In genomic region chr9:35729101-35729500, GRCh38 we compare ENCODE assay signal across 11 cellular contexts. TPM values are rescaled to one million over a fixed set of nuclear protein-coding genes. Genes with fewer than 3 reads are reported as not detected.
DNase-seq lines count a peak whose midpoint lies in the region; ATAC-seq and TF ChIP-seq lines count a peak whose summit lies in the region.
"Had no signal": no experiment of that assay in that cellular context is flagged by ENCODE, and none has a peak within 500 bp of the region (broad histone marks: within the 10 kb centered on the region; RNA-seq: fewer than 3 reads in every experiment).

No MANE protein-coding gene starts in this region.

- peak overlapping the region; percentile 89 to 93 for H3K4me3 ChIP-seq in duodenal mucosa (ENCODE audit: low read depth in 1 of 2, low read length in 2 of 2)
- H3K4me3 ChIP-seq in mucosa of stomach (ENCODE audit: low read length), result no peak overlapping the region
- H3K4me3 ChIP-seq in aorta (ENCODE audit: low read length in 2 of 2), result peak overlapping the region; percentile 28 to 48

- no peaks in the 10 kb centered on the region for H3K9me3 Mint-ChIP-seq in natural killer cell treated with Interleukin-12 subunit alpha and Interleukin-12 subunit beta and Interleukin-15 and Interleukin-18, amount 100 ng/mL, for 72 hours
- H3K9me3 Mint-ChIP-seq in natural killer cell, result no peaks in the 10 kb centered on the region

- H3K27me3 ChIP-seq in duodenal mucosa (ENCODE audit: control insufficient read depth in 1 of 2, insufficient read depth in 2 of 2, low read length in 2 of 2) (no peaks in the 10 kb centered on the region), mucosa of stomach (ENCODE audit: control insufficient read depth, insufficient read depth, low read length) (no peaks in the 10 kb centered on the region), aorta (ENCODE audit: control insufficient read depth in 1 of 2, insufficient read depth in 2 of 2, low read length in 1 of 2) (no peaks in the 10 kb centered on the region)

- peak; percentile 39 for DNase-seq in natural killer cell treated with Interleukin-12 subunit alpha and Interleukin-12 subunit beta and Interleukin-15 and Interleukin-18, amount 100 ng/mL, for 72 hours (ENCODE audit: low spot score)
- DNase-seq in natural killer cell (no peak), aorta (peak in 1 of 2 donors; percentile 41), NCI-H1105 treated with DMSO at 0.1 percent for 48 hours (lab: John Stamatoyannopoulos, UW) (no peak), HT-29 (ENCODE audit: low spot score) (no peak)
- DNase-seq: cortex of kidney had no signal

- no peak for ATAC-seq in natural killer cell treated with Interleukin-12 subunit alpha and Interleukin-12 subunit beta and Interleukin-15 and Interleukin-18, amount 100 ng/mL, for 72 hours
- ATAC-seq in natural killer cell, result no peak
- no peak for ATAC-seq in aorta (ENCODE audit: low FRiP score)
- no peak for ATAC-seq in HG02763 (IDR thresholded peaks at IDR 0.05; ENCODE audit: unreplicated experiment)

- H3K27me3 Mint-ChIP-seq in natural killer cell treated with Interleukin-12 subunit alpha and Interleukin-12 subunit beta and Interleukin-15 and Interleukin-18, amount 100 ng/mL, for 72 hours, result no peaks in the 10 kb centered on the region
- no peaks in the 10 kb centered on the region for H3K27me3 Mint-ChIP-seq in natural killer cell (ENCODE audit: low read depth in 2 of 2)

- H3K4me3 Mint-ChIP-seq in natural killer cell treated with Interleukin-12 subunit alpha and Interleukin-12 subunit beta and Interleukin-15 and Interleukin-18, amount 100 ng/mL, for 72 hours, result no peak overlapping the region
- no peak overlapping the region for H3K4me3 Mint-ChIP-seq in natural killer cell

- peaks cover 19 to 20% of the 10 kb centered on the region in 2 donors for H3K4me1 Mint-ChIP-seq in natural killer cell treated with Interleukin-12 subunit alpha and Interleukin-12 subunit beta and Interleukin-15 and Interleukin-18, amount 100 ng/mL, for 72 hours (ENCODE audit: low read depth in 2 of 2)
- H3K4me1 Mint-ChIP-seq in natural killer cell, result peaks cover 26 to 27% of the 10 kb centered on the region in 2 donors

- H3K36me3 Mint-ChIP-seq in natural killer cell treated with Interleukin-12 subunit alpha and Interleukin-12 subunit beta and Interleukin-15 and Interleukin-18, amount 100 ng/mL, for 72 hours, result peaks cover 16% of the 10 kb centered on the region
- peaks cover 8% of the 10 kb centered on the region for H3K36me3 Mint-ChIP-seq in natural killer cell

- H3K36me3 ChIP-seq in duodenal mucosa (ENCODE audit: control insufficient read depth in 1 of 2, insufficient read depth in 2 of 2, low read length in 2 of 2) (peaks cover 14 to 19% of the 10 kb centered on the region in 2 donors), mucosa of stomach (ENCODE audit: control insufficient read depth, insufficient read depth, low read length) (peaks cover 14% of the 10 kb centered on the region), aorta (ENCODE audit: control insufficient read depth in 1 of 2, insufficient read depth in 2 of 2, low read length in 1 of 2) (peaks cover 5 to 10% of the 10 kb centered on the region in 2 donors)

- TF ChIP-seq CTCF in natural killer cell (IDR thresholded peaks at IDR 0.05), result no peak

- intact Hi-C loops in natural killer cell (cut with micrococcal nuclease), result no loop called here
- intact Hi-C loops in aorta (cut with DNase I), result loop anchor here (2.0 kb wide), 2 partner anchors 38 to 42 kb away; no protein-coding TSS in a partner anchor

- H3K9ac ChIP-seq in duodenal mucosa (ENCODE audit: low read depth in 1 of 2, low read length in 2 of 2), result peak overlapping the region; percentile 29 to 89
- H3K9ac ChIP-seq in mucosa of stomach (ENCODE audit: low read length), result peak overlapping the region; percentile 8

- H3K27ac ChIP-seq in duodenal mucosa (ENCODE audit: low read depth, low read length), result peak overlapping the region; percentile 38
- H3K27ac ChIP-seq in aorta (ENCODE audit: low read depth in 1 of 2, low read length in 2 of 2), result peak overlapping the region; percentile 78 to 99
- H3K27ac ChIP-seq: C4-2B had no signal

- peaks cover 63 to 68% of the 10 kb centered on the region in 2 donors for H3K4me1 ChIP-seq in duodenal mucosa (ENCODE audit: control insufficient read depth in 1 of 2, insufficient read depth in 2 of 2, low read length in 2 of 2)
- peaks cover 57% of the 10 kb centered on the region for H3K4me1 ChIP-seq in mucosa of stomach (ENCODE audit: control insufficient read depth, insufficient read depth, low read length)
- peaks cover 0 to 2% of the 10 kb centered on the region in 2 donors for H3K4me1 ChIP-seq in aorta (ENCODE audit: control insufficient read depth in 1 of 2, insufficient read depth in 2 of 2, low read length in 2 of 2)

- 0 to 4% methylated on average over 3 of the region's 3 CpGs for WGBS in aorta, 2 donors

- H3K27ac Mint-ChIP-seq in natural killer cell treated with Interleukin-12 subunit alpha and Interleukin-12 subunit beta and Interleukin-15 and Interleukin-18, amount 100 ng/mL, for 72 hours, result no peak overlapping the region
- no peak overlapping the region for H3K27ac Mint-ChIP-seq in natural killer cell

- H3K9me3 ChIP-seq in duodenal mucosa (ENCODE audit: control insufficient read depth in 1 of 2, low read length in 2 of 2) (no peaks in the 10 kb centered on the region), mucosa of stomach (ENCODE audit: control insufficient read depth, low read length) (no peaks in the 10 kb centered on the region), aorta (ENCODE audit: control insufficient read depth, low read length) (no peaks in the 10 kb centered on the region)

RNA-seq across cellular contexts. Expression of gene TLN1, which starts 2.9 kb away (rescaled TPM):
- total RNA-seq in natural killer cell treated with Interleukin-12 subunit alpha and Interleukin-12 subunit beta and Interleukin-15 and Interleukin-18, amount 100 ng/mL, for 72 hours, result 100 to 1,000 TPM; 490 to 539 TPM
- total RNA-seq in natural killer cell (100 to 1,000 TPM; 509 to 552 (median 528) TPM), aorta (1,000 to 10,000 TPM in 1 of 2 donors, 100 to 1,000 TPM in 1; 735 to 1,271 TPM)
- 100 to 1,000 TPM; 160 to 382 TPM for polyA plus RNA-seq in aorta
- 99.5 and 100.0 TPM in 2 replicates for total RNA-seq in HT-29 (2014; rRNA removed; shearing (Covaris generic))

RNA-seq across cellular contexts. Expression of gene CREB3, which starts 3.4 kb away (rescaled TPM):
- 10 to 100 TPM; 29.4 to 35.7 TPM for total RNA-seq in natural killer cell treated with Interleukin-12 subunit alpha and Interleukin-12 subunit beta and Interleukin-15 and Interleukin-18, amount 100 ng/mL, for 72 hours
- total RNA-seq in natural killer cell (10 to 100 TPM; 15.7 to 19.7 (median 18.8) TPM), aorta (10 to 100 TPM; 39.5 to 51.3 TPM)
- polyA plus RNA-seq in aorta, result 10 to 100 TPM; 46.2 to 62.0 TPM
- 42.4 and 44.5 TPM in 2 replicates for total RNA-seq in HT-29 (2014; rRNA removed; shearing (Covaris generic))

RNA-seq across cellular contexts. Expression of gene GBA2, which starts 19.9 kb away (rescaled TPM):
- 10 to 100 TPM; 68.4 to 81.4 TPM for total RNA-seq in natural killer cell treated with Interleukin-12 subunit alpha and Interleukin-12 subunit beta and Interleukin-15 and Interleukin-18, amount 100 ng/mL, for 72 hours
- total RNA-seq in natural killer cell, result 100 to 1,000 TPM in 2 of 3 donors, 10 to 100 TPM in 1; 76.4 to 118 (median 101) TPM
- 10 to 100 TPM; 83.8 to 83.9 TPM for total RNA-seq in aorta
- polyA plus RNA-seq in aorta, result 100 to 1,000 TPM in 1 of 2 donors, 10 to 100 TPM in 1; 18.5 to 122 TPM
- 74.6 and 84.9 TPM in 2 replicates for total RNA-seq in HT-29 (2014; rRNA removed; shearing (Covaris generic))

RNA-seq across cellular contexts. Expression of gene RGP1, which starts 20.0 kb away (rescaled TPM):
- total RNA-seq in natural killer cell treated with Interleukin-12 subunit alpha and Interleukin-12 subunit beta and Interleukin-15 and Interleukin-18, amount 100 ng/mL, for 72 hours, result 10 to 100 TPM; 17.9 to 19.6 TPM
- total RNA-seq in natural killer cell (10 to 100 TPM; 22.3 to 26.4 (median 23.3) TPM), aorta (10 to 100 TPM; 30.0 to 32.4 TPM)
- polyA plus RNA-seq in aorta, result 10 to 100 TPM; 11.0 to 13.0 TPM
- total RNA-seq in HT-29 (2014; rRNA removed; shearing (Covaris generic)), result 18.9 and 20.6 TPM in 2 replicates

RNA-seq across cellular contexts. Expression of gene MSMP, which starts 25.0 kb away (rescaled TPM):
- total RNA-seq in natural killer cell treated with Interleukin-12 subunit alpha and Interleukin-12 subunit beta and Interleukin-15 and Interleukin-18, amount 100 ng/mL, for 72 hours, result not detected
- not detected for total RNA-seq in natural killer cell
- 1 to 10 TPM; 2.0 TPM for total RNA-seq in aorta
- polyA plus RNA-seq in aorta, result not detected
- total RNA-seq in HT-29 (2014; rRNA removed; shearing (Covaris generic)), result 0.28 TPM in 1 of 2 replicates, not detected in the other
- total RNA-seq: mesenteric fat pad had no signal
